ENCODE assay signal across 23 cellular contexts in genomic region chr14:52189330-52189729, GRCh38.
DNase-seq lines count a peak whose midpoint lies in the region; ATAC-seq and TF ChIP-seq lines count a peak whose summit lies in the region.
"Had no signal": no experiment of that assay in that cellular context is flagged by ENCODE, and none has a peak within 500 bp of the region (broad histone marks: within the 10 kb centered on the region; RNA-seq: fewer than 3 reads in every experiment).

No MANE protein-coding gene starts in this region.

- no peak for TF ChIP-seq POLR2A in body of pancreas (IDR thresholded peaks at IDR 0.05)

- WGBS in body of pancreas, 2 donors = 17 to 27% methylated on average over 4 of the region's 4 CpGs

- no peak overlapping the region for H3K4me3 ChIP-seq in body of pancreas
- H3K4me3 ChIP-seq: A549, colonic mucosa, lower lobe of right lung, neural progenitor cell, sigmoid colon, upper lobe of left lung had no signal

- peaks cover 3% of the 10 kb centered on the region for H3K27me3 Mint-ChIP-seq in activated CD4-positive, alpha-beta T cell treated with anti-CD3 and anti-CD28 coated beads for 36 hours
- no peaks in the 10 kb centered on the region for H3K27me3 Mint-ChIP-seq in stimulated activated naive B cell treated with anti-CD40 and anti-IgM and Interleukin-4, amounts not matched to agents 10 μg/mL and 1 μg/mL and 100 μg/mL, for 72 hours
- H3K27me3 Mint-ChIP-seq: brain, progenitor cell of endocrine pancreas had no signal

- H3K4me1 Mint-ChIP-seq in activated CD4-positive, alpha-beta T cell treated with anti-CD3 and anti-CD28 coated beads for 36 hours = peaks cover 19% of the 10 kb centered on the region
- H3K4me1 Mint-ChIP-seq in stimulated activated naive B cell treated with anti-CD40 and anti-IgM and Interleukin-4, amounts not matched to agents 10 μg/mL and 1 μg/mL and 100 μg/mL, for 72 hours = peaks cover 19 to 42% of the 10 kb centered on the region in 2 donors
- H3K4me1 Mint-ChIP-seq: brain, neural progenitor cell had no signal

- POLR2A ChIA-PET in activated CD4-positive, alpha-beta T cell treated with anti-CD3 and anti-CD28 coated beads for 36 hours (lab: Charles Lee) = no interaction called here

- H3K27ac ChIP-seq in body of pancreas = no peak overlapping the region
- H3K27ac ChIP-seq: A549, colonic mucosa, KMS-11, lower lobe of right lung, neural progenitor cell, sigmoid colon, upper lobe of left lung had no signal

- no peak overlapping the region for H3K4me3 Mint-ChIP-seq in activated CD4-positive, alpha-beta T cell treated with anti-CD3 and anti-CD28 coated beads for 36 hours
- H3K4me3 Mint-ChIP-seq in stimulated activated naive B cell treated with anti-CD40 and anti-IgM and Interleukin-4, amounts not matched to agents 10 μg/mL and 1 μg/mL and 100 μg/mL, for 72 hours = peak overlapping the region in 1 of 2 donors; percentile 8
- H3K4me3 Mint-ChIP-seq: brain, neural progenitor cell had no signal

- ATAC-seq in activated CD4-positive, alpha-beta T cell treated with anti-CD3 and anti-CD28 coated beads for 36 hours = peak; percentile 71
- peak; percentile 78 to 80 for ATAC-seq in stimulated activated naive B cell treated with anti-CD40 and anti-IgM and Interleukin-4, amounts not matched to agents 10 μg/mL and 1 μg/mL and 100 μg/mL, for 72 hours (replicated peaks)
- ATAC-seq in GM21737 (IDR thresholded peaks at IDR 0.05; ENCODE audit: unreplicated experiment) = no peak
- ATAC-seq in body of pancreas = no peak
- ATAC-seq: A549, lower lobe of right lung had no signal

- no peaks in the 10 kb centered on the region for H3K9me3 ChIP-seq in body of pancreas
- H3K9me3 ChIP-seq: A549, colonic mucosa, lower lobe of right lung, sigmoid colon, upper lobe of left lung had no signal

- no peaks in the 10 kb centered on the region for H3K9me3 Mint-ChIP-seq in activated CD4-positive, alpha-beta T cell treated with anti-CD3 and anti-CD28 coated beads for 36 hours (ENCODE audit: low read depth)
- H3K9me3 Mint-ChIP-seq in stimulated activated naive B cell treated with anti-CD40 and anti-IgM and Interleukin-4, amounts not matched to agents 10 μg/mL and 1 μg/mL and 100 μg/mL, for 72 hours = peaks cover under 1 to 4% of the 10 kb centered on the region in 2 donors
- H3K9me3 Mint-ChIP-seq: neural progenitor cell had no signal

- H3K27me3 ChIP-seq in body of pancreas = no peaks in the 10 kb centered on the region
- H3K27me3 ChIP-seq: colonic mucosa, neural progenitor cell, sigmoid colon, upper lobe of left lung had no signal

- H3K27ac Mint-ChIP-seq in activated CD4-positive, alpha-beta T cell treated with anti-CD3 and anti-CD28 coated beads for 36 hours = no peak overlapping the region
- no peak overlapping the region for H3K27ac Mint-ChIP-seq in stimulated activated naive B cell treated with anti-CD40 and anti-IgM and Interleukin-4, amounts not matched to agents 10 μg/mL and 1 μg/mL and 100 μg/mL, for 72 hours
- H3K27ac Mint-ChIP-seq: brain, neural progenitor cell, progenitor cell of endocrine pancreas had no signal

- no peak for TF ChIP-seq CTCF in body of pancreas (IDR thresholded peaks at IDR 0.05)

- CTCF ChIA-PET in activated CD4-positive, alpha-beta T cell treated with anti-CD3 and anti-CD28 coated beads for 36 hours (lab: Charles Lee) = no interaction called here

- no peak for DNase-seq in activated CD4-positive, alpha-beta T cell treated with anti-CD3 and anti-CD28 coated beads for 36 hours
- DNase-seq in activated CD4-positive, alpha-beta T cell treated with anti-CD3 and anti-CD28 coated beads for 48 hours = no peak
- DNase-seq in MV-4-11 (lab: John Stamatoyannopoulos, UW) (peak; percentile 24), fibroblast of gingiva (ENCODE audit: low read depth) (peak; percentile 14), body of pancreas (no peak), NCI-H1930 (lab: John Stamatoyannopoulos, UW) (no peak)
- no peak for DNase-seq in stimulated activated naive B cell treated with anti-CD40 and anti-IgM and Interleukin-4, amounts not matched to agents 10 μg/mL and 1 μg/mL and 100 μg/mL, for 72 hours
- DNase-seq: colonic mucosa; effector memory CD4-positive, alpha-beta T cell; erythroblast; GOT3; lower lobe of right lung; NCI-H187; NCI-H526; sigmoid colon; substantia nigra; upper lobe of left lung had no signal

- H3K4me1 ChIP-seq in body of pancreas = no peaks in the 10 kb centered on the region
- H3K4me1 ChIP-seq: A549, colonic mucosa, lower lobe of right lung, neural progenitor cell, sigmoid colon, upper lobe of left lung had no signal

- intact Hi-C loops in activated CD4-positive, alpha-beta T cell treated with anti-CD3 and anti-CD28 coated beads for 36 hours (cut with DNase I, micrococcal nuclease) = loop anchor here (5.0 kb wide), 2 partner anchors 223 to 342 kb away; no protein-coding TSS in a partner anchor
- intact Hi-C loops in body of pancreas (cut with DNase I) = no loop called here

- H3K36me3 Mint-ChIP-seq in activated CD4-positive, alpha-beta T cell treated with anti-CD3 and anti-CD28 coated beads for 36 hours (ENCODE audit: low read depth) = no peaks in the 10 kb centered on the region
- H3K36me3 Mint-ChIP-seq in stimulated activated naive B cell treated with anti-CD40 and anti-IgM and Interleukin-4, amounts not matched to agents 10 μg/mL and 1 μg/mL and 100 μg/mL, for 72 hours = peaks cover 4 to 5% of the 10 kb centered on the region in 2 donors
- H3K36me3 Mint-ChIP-seq: brain, neural progenitor cell had no signal

- H3K36me3 ChIP-seq in body of pancreas (replicated peaks in 1 of 2; ENCODE audit: insufficient read depth in 1 of 2, low read depth in 2 of 2) = no peaks in the 10 kb centered on the region
- H3K36me3 ChIP-seq: colonic mucosa, lower lobe of right lung, neural progenitor cell, sigmoid colon, upper lobe of left lung had no signal

Comparison
In these comparisons a context has a peak if more than half of its experiments do, and no peak if none do; other contexts are left out.
1. ATAC-seq: peak in activated CD4-positive, alpha-beta T cell treated with anti-CD3 and anti-CD28 coated beads for 36 hours (single experiment) and stimulated activated naive B cell treated with anti-CD40 and anti-IgM and Interleukin-4, amounts not matched to agents 10 μg/mL and 1 μg/mL and 100 μg/mL, for 72 hours (2 of 2); none in GM21737 (single experiment) and body of pancreas (single experiment).
2. DNase-seq: peak in MV-4-11 (single experiment) and fibroblast of gingiva (single experiment); none in activated CD4-positive, alpha-beta T cell treated with anti-CD3 and anti-CD28 coated beads for 36 hours (single experiment), activated CD4-positive, alpha-beta T cell treated with anti-CD3 and anti-CD28 coated beads for 48 hours (single experiment), stimulated activated naive B cell treated with anti-CD40 and anti-IgM and Interleukin-4, amounts not matched to agents 10 μg/mL and 1 μg/mL and 100 μg/mL, for 72 hours (single experiment), body of pancreas (0 of 4) and NCI-H1930 (0 of 2).